10 cellular contexts compared by ENCODE assay signal in the genomic region with DNA sequence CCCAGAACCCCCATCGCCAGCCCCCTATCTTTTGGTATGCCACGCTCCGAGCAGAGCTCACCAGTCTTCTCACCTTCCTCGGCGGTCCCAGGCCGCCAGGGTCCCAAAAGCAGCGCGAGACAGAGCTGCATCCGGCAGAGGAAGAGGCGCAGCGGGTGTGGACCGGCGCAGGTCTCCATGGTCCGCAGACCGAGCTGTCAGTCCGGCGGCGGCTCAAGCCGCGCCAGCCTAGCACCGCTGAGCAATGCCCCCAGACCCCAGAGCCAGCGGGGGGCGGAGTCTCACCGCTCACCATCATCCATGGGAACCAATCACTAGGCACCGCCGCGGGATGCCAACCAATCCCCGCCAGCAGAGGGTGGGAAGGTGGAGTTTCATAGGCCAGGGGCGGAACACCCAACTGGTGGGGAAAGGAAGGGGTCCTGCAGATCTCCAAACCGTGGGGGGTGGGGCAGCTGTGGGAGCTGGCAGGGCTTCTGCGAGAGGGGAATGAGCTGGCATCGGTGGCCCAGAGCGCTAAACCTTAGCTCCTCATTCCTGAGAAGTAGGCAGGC. TPM values are rescaled to one million over a fixed set of nuclear protein-coding genes. Genes with fewer than 3 reads are reported as not detected.
A peak's percentile ranks its signal among the peaks of the same experiment; 100 is the strongest.
DNase-seq lines count a peak whose midpoint lies in the region; ATAC-seq and TF ChIP-seq lines count a peak whose summit lies in the region.
"Had no signal": no experiment of that assay in that cellular context is flagged by ENCODE, and none has a peak within 500 bp of the region (broad histone marks: within the 10 kb centered on the region; RNA-seq: fewer than 3 reads in every experiment).

A gene (minus strand): TSS at position 233 of the 554 bp plus-strand sequence. CDS start 54 bp downstream, at position 179.

- peak within 1 kb of the TSS; percentile 50 for H3K4me3 Mint-ChIP-seq in activated B cell treated with CpG ODN at 0.5 μM for 24 hours
- H3K4me3 Mint-ChIP-seq: activated CD4-positive, alpha-beta memory T cell treated with anti-CD3 and anti-CD28 coated beads for 36 hours had no signal

- H3K4me1 ChIP-seq in left ventricle myocardium inferior: no peaks in the 10 kb centered on the region

- H3K27me3 ChIP-seq in left ventricle myocardium inferior (ENCODE audit: low read depth): peaks cover 99% of the 10 kb centered on the region

- H3K4me3 ChIP-seq in left ventricle myocardium inferior: no peak within 1 kb of the TSS

- no peaks in the 10 kb centered on the region for H3K9me3 ChIP-seq in left ventricle myocardium inferior (replicated peaks)

- ATAC-seq in activated B cell treated with CpG ODN at 0.5 μM for 24 hours (ENCODE audit: low read depth) (no peak), GM21381 (IDR thresholded peaks at IDR 0.05; ENCODE audit: unreplicated experiment) (no peak), HG03571 (IDR thresholded peaks at IDR 0.05; ENCODE audit: unreplicated experiment) (no peak)

- H3K27me3 Mint-ChIP-seq in activated B cell treated with CpG ODN at 0.5 μM for 24 hours: peaks cover 76% of the 10 kb centered on the region

- peaks cover 24% of the 10 kb centered on the region for H3K4me1 Mint-ChIP-seq in activated B cell treated with CpG ODN at 0.5 μM for 24 hours

- intact Hi-C loops in activated B cell treated with CpG ODN at 0.5 μM for 24 hours (cut with micrococcal nuclease) (loop anchor here (2.0 kb wide), 1 partner anchor 30 kb away; no protein-coding TSS in a partner anchor), left ventricle myocardium inferior (cut with micrococcal nuclease) (no loop called here)

- DNase-seq in DMS114 treated with DMSO at 0.1 percent for 48 hours (lab: John Stamatoyannopoulos, UW; ENCODE audit: unreplicated experiment) (peak; percentile 70), NCI-H1694 treated with DMSO at 0.1 percent for 48 hours (lab: John Stamatoyannopoulos, UW) (peak; percentile 63), activated B cell treated with CpG ODN at 0.5 μM for 24 hours (no peak), mesenteric fat pad (ENCODE audit: low spot score) (peak; percentile 83), GDM1 (lab: John Stamatoyannopoulos, UW) (no peak), left ventricle myocardium inferior (no peak)
- DNase-seq: midbrain had no signal

- no peak within 1 kb of the TSS for H3K27ac Mint-ChIP-seq in activated B cell treated with CpG ODN at 0.5 μM for 24 hours
- H3K27ac Mint-ChIP-seq: activated CD4-positive, alpha-beta memory T cell treated with anti-CD3 and anti-CD28 coated beads for 36 hours had no signal

- CTCF ChIA-PET in activated B cell treated with CpG ODN at 0.5 μM for 24 hours (lab: Charles Lee): no interaction called here

- H3K9me3 Mint-ChIP-seq in activated B cell treated with CpG ODN at 0.5 μM for 24 hours: no peaks in the 10 kb centered on the region
- H3K9me3 Mint-ChIP-seq: activated CD4-positive, alpha-beta memory T cell treated with anti-CD3 and anti-CD28 coated beads for 36 hours had no signal

- H3K36me3 ChIP-seq in left ventricle myocardium inferior: no peaks in the 10 kb centered on the region

- no peak within 1 kb of the TSS for H3K27ac ChIP-seq in left ventricle myocardium inferior (replicated peaks)

- POLR2A ChIA-PET in activated B cell treated with CpG ODN at 0.5 μM for 24 hours (lab: Charles Lee): no interaction called here

- TF ChIP-seq CTCF in activated B cell treated with CpG ODN at 0.5 μM for 24 hours (IDR thresholded peaks at IDR 0.05) (no peak), left ventricle myocardium inferior (IDR thresholded peaks at IDR 0.05; ENCODE audit: borderline replicate concordance) (no peak)

- no peaks in the 10 kb centered on the region for H3K36me3 Mint-ChIP-seq in activated B cell treated with CpG ODN at 0.5 μM for 24 hours (ENCODE audit: low read depth)
- H3K36me3 Mint-ChIP-seq: activated CD4-positive, alpha-beta memory T cell treated with anti-CD3 and anti-CD28 coated beads for 36 hours had no signal

RNA-seq across cellular contexts. Expression of the gene that starts here (rescaled TPM):
- 0.12 and 0.27 TPM in 2 replicates for total RNA-seq in activated B cell treated with CpG ODN at 0.5 μM for 24 hours
- total RNA-seq in mesenteric fat pad: not detected
- 0.14 TPM for total RNA-seq in left ventricle myocardium inferior

Comparison
In these comparisons a context has a peak if more than half of its experiments do, and no peak if none do; other contexts are left out.
1. Peak in DNase-seq in mesenteric fat pad; RNA of the gene not detected or under 1 TPM.
2. DNase-seq: peak in DMS114 treated with DMSO at 0.1 percent for 48 hours (single experiment) and NCI-H1694 treated with DMSO at 0.1 percent for 48 hours (single experiment); none in activated B cell treated with CpG ODN at 0.5 μM for 24 hours (single experiment), GDM1 (single experiment) and left ventricle myocardium inferior (single experiment).